Comparison of ENCODE assay signal across 8 cellular contexts in the genomic region with DNA sequence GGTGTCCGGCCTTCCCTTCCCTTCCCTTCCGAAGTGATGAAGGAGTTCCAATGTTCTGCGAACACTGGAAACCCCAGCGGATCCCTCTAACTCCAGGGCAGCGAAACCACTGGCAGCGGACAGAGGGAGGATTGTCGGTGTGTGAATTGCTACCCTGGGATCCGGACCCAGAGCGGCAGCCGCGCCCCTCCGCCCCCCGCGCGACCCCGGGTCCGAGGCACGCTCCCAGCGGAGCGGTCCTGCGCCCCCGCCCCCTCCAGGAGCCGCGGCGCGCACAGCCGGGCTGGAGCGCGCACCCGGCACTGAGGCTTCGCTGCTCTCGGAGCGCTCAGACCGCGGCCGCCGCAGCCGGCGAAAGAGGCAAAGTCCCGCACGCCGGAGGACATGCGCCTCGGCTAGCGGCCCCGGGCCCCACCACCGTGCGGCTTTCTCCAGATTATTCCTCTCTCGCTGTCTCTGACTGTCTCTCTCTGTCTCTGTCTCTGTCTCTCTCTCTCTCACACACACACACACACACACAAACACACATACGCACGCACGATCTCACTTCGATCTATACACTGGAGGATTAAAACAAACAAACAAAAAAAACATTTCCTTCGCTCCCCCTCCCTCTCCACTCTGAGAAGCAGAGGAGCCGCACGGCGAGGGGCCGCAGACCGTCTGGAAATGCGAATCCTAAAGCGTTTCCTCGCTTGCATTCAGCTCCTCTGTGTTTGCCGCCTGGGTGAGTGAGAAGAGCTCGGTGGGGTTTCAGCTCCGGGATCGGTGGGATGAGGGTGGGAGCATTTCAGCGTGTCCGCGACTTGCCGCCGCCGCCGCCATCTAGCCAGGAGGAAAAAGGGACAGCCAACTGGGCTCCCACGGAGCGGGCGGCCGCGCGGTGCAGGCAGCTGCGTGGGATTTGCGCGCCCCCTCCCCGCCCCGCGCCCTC. TPM values are rescaled to one million over a fixed set of nuclear protein-coding genes. Genes with fewer than 3 reads are reported as not detected.
A peak's percentile ranks its signal among the peaks of the same experiment; 100 is the strongest.
DNase-seq lines count a peak whose midpoint lies in the region; ATAC-seq and TF ChIP-seq lines count a peak whose summit lies in the region.

Gene PTPRZ1 (plus strand): TSS at position 331 of the 934 bp plus-strand sequence. CDS start 339 bp downstream, at position 670.

- peak; percentile 95 for ATAC-seq in left lobe of liver
- no peak for ATAC-seq in HG03108 (IDR thresholded peaks at IDR 0.05; ENCODE audit: unreplicated experiment)
- no peak for ATAC-seq in GM21360 (IDR thresholded peaks at IDR 0.05; ENCODE audit: unreplicated experiment)

- H3K27ac ChIP-seq in colonic mucosa = no peak within 1 kb of the TSS
- H3K27ac ChIP-seq in stomach smooth muscle (ENCODE audit: low read length) = no peak within 1 kb of the TSS

- H3K27me3 ChIP-seq in colonic mucosa (peaks cover 17% of the 10 kb centered on the region), stomach smooth muscle (ENCODE audit: control insufficient read depth in 1 of 2, insufficient read depth in 2 of 2, low read length in 2 of 2) (peaks cover 15 to 28% of the 10 kb centered on the region in 2 donors)

- intact Hi-C loops in colonic mucosa (cut with DNase I) = no loop called here

- DNase-seq in NCI-H1436 (lab: John Stamatoyannopoulos, UW) (peak; percentile 49), NCI-H1436 treated with DMSO at 0.1 percent for 48 hours (lab: John Stamatoyannopoulos, UW) (no peak), NCI-H2171 (lab: John Stamatoyannopoulos, UW) (peak; percentile 4), colonic mucosa (peak; percentile 21), left lobe of liver (ENCODE audit: low spot score) (peak; percentile 44)

- H3K4me1 ChIP-seq in colonic mucosa (no peaks in the 10 kb centered on the region), stomach smooth muscle (ENCODE audit: control insufficient read depth, insufficient read depth, low read length) (peaks cover 3% of the 10 kb centered on the region)

- H3K36me3 ChIP-seq in colonic mucosa = no peaks in the 10 kb centered on the region
- no peaks in the 10 kb centered on the region for H3K36me3 ChIP-seq in stomach smooth muscle (ENCODE audit: control insufficient read depth in 2 of 2, insufficient read depth in 2 of 2, low read length in 2 of 2)

- H3K9me3 ChIP-seq in colonic mucosa (no peaks in the 10 kb centered on the region), stomach smooth muscle (ENCODE audit: control insufficient read depth in 2 of 2, low read length in 2 of 2) (no peaks in the 10 kb centered on the region)

- H3K9ac ChIP-seq in colonic mucosa (ENCODE audit: low read depth in 2 of 2, low read length in 2 of 2) (no peak within 1 kb of the TSS), stomach smooth muscle (ENCODE audit: low read length in 2 of 2) (no peak within 1 kb of the TSS)

- TF ChIP-seq CTCF in colonic mucosa (IDR thresholded peaks at IDR 0.05) = no peak

- H3K4me3 ChIP-seq in colonic mucosa (peak within 1 kb of the TSS; percentile 27), stomach smooth muscle (ENCODE audit: low read length in 2 of 2) (peak within 1 kb of the TSS; percentile 74 to 76)

RNA-seq across cellular contexts. Expression of gene PTPRZ1, which starts in this region (rescaled TPM):
- total RNA-seq in colonic mucosa (1 to 10 TPM in 1 of 2 donors, under 1 TPM in 1; 0.35 to 1.2 TPM), left lobe of liver (0.13 TPM)

Comparison
In these comparisons a context has a peak if more than half of its experiments do, and no peak if none do; other contexts are left out.
1. Peak in DNase-seq and ATAC-seq in left lobe of liver; RNA of the gene not detected or under 1 TPM.